ENCODE assay signal across 14 cellular contexts in genomic region chr6:99590728-99591672, GRCh38. TPM values are rescaled to one million over a fixed set of nuclear protein-coding genes. Genes with fewer than 3 reads are reported as not detected.
DNase-seq lines count a peak whose midpoint lies in the region; FAIRE-seq and TF ChIP-seq lines count a peak whose summit lies in the region.
"Had no signal": no experiment of that assay in that cellular context is flagged by ENCODE, and none has a peak within 500 bp of the region (broad histone marks: within the 10 kb centered on the region; RNA-seq: fewer than 3 reads in every experiment).

No MANE protein-coding gene starts in this region.

- H3K9ac ChIP-seq in MM.1S (ENCODE audit: low read length) (no peak overlapping the region), H1 (replicated peaks in 1 of 4; ENCODE audit: extremely low read depth in 1 of 4, low read depth in 3 of 4, low read length in 3 of 4) (no peak overlapping the region), trophoblast cell (ENCODE audit: low read length) (no peak overlapping the region)

- no peak for TF ChIP-seq EP300 in H1 (IDR thresholded peaks at IDR 0.05; ENCODE audit: borderline replicate concordance in 1 of 2, low read depth in 2 of 2, low read length in 2 of 2)

- WGBS in H1 (ENCODE audit: extremely low coverage in 1 of 2, insufficient coverage in 1 of 2, insufficient read length in 1 of 2, insufficient replicate concordance in 2 of 2, low coverage in 1 of 2, low lambda C conversion rate in 2 of 2, missing lambda C conversion rate in 1 of 2), 2 experiments: 5% methylated on average over 45 of the region's 63 CpGs; no CpG with 5 or more reads in 1 of the 2 experiments
- WGBS in trophoblast cell (ENCODE audit: extremely low coverage, insufficient coverage, insufficient read length): no CpG with 5 or more reads among the region's 63 CpGs

- no peak overlapping the region for H3K4ac ChIP-seq in H1 (replicated peaks; ENCODE audit: insufficient read length, low read depth, low read length)
- H3K4ac ChIP-seq in trophoblast cell (ENCODE audit: low read depth, low read length): no peak overlapping the region

- intact Hi-C loops in vagina (cut with DNase I): no loop called here

- H3K36me3 ChIP-seq in MM.1S (replicated peaks; ENCODE audit: insufficient read depth, low read length) (no peaks in the 10 kb centered on the region), H1 (ENCODE audit: control insufficient read depth in 2 of 4, insufficient read depth in 4 of 4, low read length in 3 of 4) (peaks cover 0 to 2% (median 0%) of the 10 kb centered on the region in 4 experiments; a peak in 1 of 8 replicates), trophoblast cell (ENCODE audit: control insufficient read depth in 1 of 2, insufficient read depth in 2 of 2, low read length in 2 of 2) (no peaks in the 10 kb centered on the region), vagina (no peaks in the 10 kb centered on the region)
- H3K36me3 ChIP-seq: esophagus squamous epithelium, thyroid gland had no signal

- POLR2A ChIA-PET in H1 (lab: Charles Lee; ENCODE audit: partially characterized antibody): interaction anchor here (0.8 to 4.4 kb wide), 7 partner anchors 8 to 25 kb away, joined by 3 to 29 read pairs (median 3); partner anchors contain the start of gene CCNC

- no peak overlapping the region for H2AK5ac ChIP-seq in H1 (ENCODE audit: low read depth, low read length)
- no peak overlapping the region for H2AK5ac ChIP-seq in trophoblast cell (ENCODE audit: low read length)

- H3K56ac ChIP-seq in H1 (replicated peaks; ENCODE audit: insufficient read length, low read depth, low read length): no peak overlapping the region

- H4K12ac ChIP-seq in trophoblast cell (ENCODE audit: low read depth, low read length): no peak overlapping the region

- no peak overlapping the region for H2BK20ac ChIP-seq in H1 (ENCODE audit: low read length)

- TF ChIP-seq CTCF in MM.1S (IDR thresholded peaks at IDR 0.05; ENCODE audit: low read length) (no peak), H1 (IDR thresholded peaks at IDR 0.05; ENCODE audit: control extremely low read depth in 1 of 3, insufficient read depth in 1 of 3, low read depth in 1 of 3, low read length in 3 of 3) (no peak), vagina (IDR thresholded peaks at IDR 0.05) (no peak)

- H2AFZ ChIP-seq in MM.1S (ENCODE audit: low read length) (no peak overlapping the region), H1 (ENCODE audit: low read length) (no peak overlapping the region), trophoblast cell (ENCODE audit: insufficient read depth, low read length, poor library complexity) (no peak overlapping the region)

- H3K79me1 ChIP-seq in H1 (ENCODE audit: low read depth, low read length) (no peaks in the 10 kb centered on the region), trophoblast cell (ENCODE audit: low read length) (no peaks in the 10 kb centered on the region)

- no peak overlapping the region for H2BK120ac ChIP-seq in H1 (replicated peaks; ENCODE audit: low read depth, low read length)
- H2BK120ac ChIP-seq in trophoblast cell (ENCODE audit: insufficient read depth, low read length, poor library complexity): no peak overlapping the region

- no peak overlapping the region for H3K27ac ChIP-seq in MM.1S (ENCODE audit: low read length)
- no peak overlapping the region for H3K27ac ChIP-seq in H1 (ENCODE audit: low read depth, low read length)
- no peak overlapping the region for H3K27ac ChIP-seq in trophoblast cell (ENCODE audit: low read depth, low read length)
- no peak overlapping the region for H3K27ac ChIP-seq in vagina
- H3K27ac ChIP-seq: esophagus squamous epithelium, SK-N-MC, thyroid gland had no signal

- H2BK12ac ChIP-seq in H1 (ENCODE audit: low read depth, low read length): no peak overlapping the region
- no peak overlapping the region for H2BK12ac ChIP-seq in trophoblast cell (ENCODE audit: low read length)

- H4K91ac ChIP-seq in H1 (replicated peaks; ENCODE audit: insufficient read length, low read length) (no peak overlapping the region), trophoblast cell (ENCODE audit: low read depth, low read length) (no peak overlapping the region)

- H3K9me3 ChIP-seq in MM.1S (replicated peaks; ENCODE audit: insufficient read depth, low read length) (no peaks in the 10 kb centered on the region), H1 (ENCODE audit: insufficient read depth in 2 of 2, low read depth in 1 of 2, low read length in 1 of 2) (no peaks in the 10 kb centered on the region), trophoblast cell (ENCODE audit: insufficient read depth, low read depth, low read length) (peaks cover 1% of the 10 kb centered on the region), vagina (no peaks in the 10 kb centered on the region)
- H3K9me3 ChIP-seq: thyroid gland had no signal

- H3K27me3 ChIP-seq in MM.1S (replicated peaks; ENCODE audit: insufficient read depth, low read length): peaks cover 21% of the 10 kb centered on the region; the same call in 1 of the 2 replicates
- H3K27me3 ChIP-seq in H1 (replicated peaks in 1 of 4; ENCODE audit: control insufficient read depth in 3 of 4, extremely low read depth in 1 of 4, insufficient read depth in 3 of 4, low read length in 3 of 4): peaks cover 62 to 94% (median 83%) of the 10 kb centered on the region in 4 experiments
- peaks cover 51% of the 10 kb centered on the region for H3K27me3 ChIP-seq in trophoblast cell (ENCODE audit: insufficient read depth, low read length)
- no peaks in the 10 kb centered on the region for H3K27me3 ChIP-seq in vagina

- H3K4me1 ChIP-seq in MM.1S (ENCODE audit: low read length) (0 out of 2 replicates have a peak, but pooled peaks cover 4% of the 10 kb centered on the region), H1 (replicated peaks in 1 of 4; ENCODE audit: control insufficient read depth in 3 of 4, insufficient read depth in 4 of 4, low read length in 3 of 4) (peaks cover 0 to 6% (median 2%) of the 10 kb centered on the region in 4 experiments; a peak in 4 of 7 replicates), trophoblast cell (ENCODE audit: control insufficient read depth in 1 of 2, insufficient read depth in 2 of 2, low read length in 2 of 2) (peaks cover 2 to 9% of the 10 kb centered on the region in 2 experiments), vagina (peaks cover 20% of the 10 kb centered on the region)

- H4K20me1 ChIP-seq in MM.1S (ENCODE audit: insufficient read depth, low read length) (no peaks in the 10 kb centered on the region), H1 (replicated peaks in 1 of 2; ENCODE audit: control insufficient read depth in 1 of 2, insufficient read depth in 2 of 2, low read length in 2 of 2) (peaks cover 4 to 7% of the 10 kb centered on the region in 2 experiments)

- TF ChIP-seq POLR2A in H1 (IDR thresholded peaks at IDR 0.05; ENCODE audit: control extremely low read depth in 1 of 2, low read depth in 2 of 2, low read length in 2 of 2): no peak
- TF ChIP-seq POLR2A in vagina (IDR thresholded peaks at IDR 0.05): no peak

- H3K23me2 ChIP-seq in H1 (ENCODE audit: low read depth, low read length): peaks cover 5% of the 10 kb centered on the region; the same call in 1 of the 2 replicates

- no peak overlapping the region for H4K8ac ChIP-seq in H1 (ENCODE audit: extremely low read depth, insufficient read depth, low read length)
- no peak overlapping the region for H4K8ac ChIP-seq in trophoblast cell (ENCODE audit: low read depth, low read length)

- CTCF ChIA-PET in H1 (lab: Charles Lee; ENCODE audit: partially characterized antibody): interaction anchor here (1.2 to 4.7 kb wide), 3 partner anchors 14 to 155 kb away, joined by 3 to 49 read pairs (median 14); partner anchors contain the start of gene PRDM13

- H3K14ac ChIP-seq in H1 (ENCODE audit: insufficient read length): no peak overlapping the region
- H3K14ac ChIP-seq in trophoblast cell (ENCODE audit: low read length): no peak overlapping the region

- no peak overlapping the region; the same call in 1 of the 2 replicates for H3K4me3 ChIP-seq in MM.1S (ENCODE audit: low read length)
- peak overlapping the region in 2 of 4 experiments; percentile 11 to 49; a peak in 3 of 8 replicates for H3K4me3 ChIP-seq in H1 (ENCODE audit: extremely low read depth in 1 of 4, insufficient read depth in 2 of 4, low read depth in 3 of 4, low read length in 4 of 4)
- H3K4me3 ChIP-seq in trophoblast cell (ENCODE audit: low read depth, low read length): no peak overlapping the region
- H3K4me3 ChIP-seq in vagina: no peak overlapping the region
- H3K4me3 ChIP-seq: SK-N-MC, thyroid gland had no signal

- DNase-seq in ELF-1 (ENCODE audit: low read depth, low spot score): peak; percentile 48
- DNase-seq in MM.1S: no peak
- DNase-seq in H1 (ENCODE audit: low read depth in 1 of 2, low spot score in 2 of 2): peak in 1 of 2 experiments; percentile 62
- no peak for DNase-seq in trophoblast cell
- DNase-seq in NCI-H510A (lab: John Stamatoyannopoulos, UW): no peak
- DNase-seq in vagina (ENCODE audit: extremely low spot score in 2 of 2): no peak
- no peak for DNase-seq in activated effector memory CD4-positive, alpha-beta T cell treated with anti-CD3 and anti-CD28 coated beads, Interleukin-2, amount 50 U/mL, for 16 hours
- DNase-seq: EL, esophagus squamous epithelium, thyroid gland had no signal

- no peak overlapping the region for H2BK15ac ChIP-seq in H1 (ENCODE audit: low read length)

- H3K23ac ChIP-seq in H1 (ENCODE audit: insufficient read length) (no peak overlapping the region), trophoblast cell (ENCODE audit: low read length) (no peak overlapping the region)

- H3K9me2 ChIP-seq in MM.1S (replicated peaks; ENCODE audit: insufficient read depth, low read length): no peaks in the 10 kb centered on the region

- H3K79me2 ChIP-seq in MM.1S (ENCODE audit: low read length) (no peaks in the 10 kb centered on the region), H1 (ENCODE audit: control insufficient read depth in 1 of 2, insufficient read depth in 2 of 2, low read length in 2 of 2) (no peaks in the 10 kb centered on the region), trophoblast cell (ENCODE audit: control insufficient read depth, insufficient read depth, low read length, poor library complexity) (no peaks in the 10 kb centered on the region)

- TF ChIP-seq RAD21 in H1 (IDR thresholded peaks at IDR 0.05 in 1 of 2, conservative IDR thresholded peaks at IDR 0.05 in 1 of 2; ENCODE audit: low read depth in 2 of 2, low read length in 2 of 2): 0 out of 4 replicates have a peak, but pooled peaks of 1 of the 2 experiments have one; percentile 2

- H4K5ac ChIP-seq in H1 (ENCODE audit: insufficient read length, low read depth, low read length): no peak overlapping the region

- H3K4me2 ChIP-seq in MM.1S (ENCODE audit: low read depth, low read length) (peak overlapping the region; percentile 31), H1 (ENCODE audit: insufficient read depth in 1 of 2, low read depth in 2 of 2, low read length in 2 of 2) (peak overlapping the region; percentile 58), trophoblast cell (ENCODE audit: low read length) (peak overlapping the region; percentile 20)

- H3F3A ChIP-seq in MM.1S (ENCODE audit: insufficient read depth, low read length): 0 out of 2 replicates have a peak, but pooled peaks cover 2% of the 10 kb centered on the region

- H2BK5ac ChIP-seq in H1 (ENCODE audit: low read depth, low read length) (no peak overlapping the region), trophoblast cell (ENCODE audit: low read depth, low read length, poor library complexity) (no peak overlapping the region)

- FAIRE-seq in H1 (lab: Jason Lieb, UNC): no peak
- FAIRE-seq: keratinocyte had no signal

- H3K18ac ChIP-seq in H1 (ENCODE audit: extremely low read depth, low read length) (no peak overlapping the region), trophoblast cell (ENCODE audit: low read length) (no peak overlapping the region)

RNA-seq across cellular contexts. Expression of gene PRDM13, which starts 15.6 kb away (rescaled TPM):
- 0.09 and 0.13 TPM in 2 replicates for total RNA-seq in H1 (2021; fragmentation: NEBNext Ultra II Directional; extraction: Animal tissue kit (Norgen Biotek cat#: 25700))
- polyA plus RNA-seq in H1 (2011; rRNA removed): 0.05 and 0.06 TPM in 2 replicates
- polyA plus RNA-seq in H1 (2011; cell fraction: cytosol; rRNA removed): 0.10 TPM
- 0.03 TPM for polyA plus RNA-seq in H1 (2011; cell fraction: nucleus; rRNA removed)
- polyA plus RNA-seq in H1 (2012, experiment 1 of 2): 0.07 to 0.10 TPM in 2 of 4 replicates, not detected in the others
- 0.16 TPM for polyA plus RNA-seq in H1 (2012, experiment 2 of 2)
- polyA plus RNA-seq in H1 (2013, experiment 1 of 2): 0.10 TPM
- polyA plus RNA-seq in H1 (2013, experiment 2 of 2): 0.13 TPM
- 0.05 TPM in 1 of 2 replicates, not detected in the other for polyA minus RNA-seq in H1 (2011; rRNA and poly(A)+ RNA removed)
- polyA minus RNA-seq in H1 (2011; cell fraction: cytosol; rRNA and poly(A)+ RNA removed): not detected
- 0.30 TPM for polyA minus RNA-seq in H1 (2011; cell fraction: nucleus; rRNA and poly(A)+ RNA removed)
- polyA plus RNA-seq in trophoblast cell (2013): 0.03 and 0.06 TPM in 2 replicates
- not detected for total RNA-seq in vagina
- total RNA-seq: aorta, osteoblast, thyroid gland had no signal
- polyA plus RNA-seq: aorta, keratinocyte had no signal

RNA-seq across cellular contexts. Expression of gene CCNC, which starts 22.5 kb away (rescaled TPM):
- total RNA-seq in H1 (2021; fragmentation: NEBNext Ultra II Directional; extraction: Animal tissue kit (Norgen Biotek cat#: 25700)): 94.5 and 107 TPM in 2 replicates
- polyA plus RNA-seq in H1 (2011; rRNA removed): 20.1 and 45.4 TPM in 2 replicates
- 53.2 TPM for polyA plus RNA-seq in H1 (2011; cell fraction: cytosol; rRNA removed)
- polyA plus RNA-seq in H1 (2011; cell fraction: nucleus; rRNA removed): 18.5 TPM
- polyA plus RNA-seq in H1 (2012, experiment 1 of 2): 45.0 to 56.3 TPM (median 50.3 TPM) in 4 replicates
- polyA plus RNA-seq in H1 (2012, experiment 2 of 2): 10.3 TPM
- polyA plus RNA-seq in H1 (2013, experiment 1 of 2): 59.4 TPM
- polyA plus RNA-seq in H1 (2013, experiment 2 of 2): 57.2 TPM
- polyA minus RNA-seq in H1 (2011; rRNA and poly(A)+ RNA removed): 100.0 and 164 TPM in 2 replicates
- 66.6 TPM for polyA minus RNA-seq in H1 (2011; cell fraction: cytosol; rRNA and poly(A)+ RNA removed)
- polyA minus RNA-seq in H1 (2011; cell fraction: nucleus; rRNA and poly(A)+ RNA removed): 52.5 TPM
- polyA plus RNA-seq in trophoblast cell (2013): 59.2 and 61.0 TPM in 2 replicates
- 47.4 TPM for total RNA-seq in vagina
